1 cellular context compared by ENCODE assay signal in the genomic region with DNA sequence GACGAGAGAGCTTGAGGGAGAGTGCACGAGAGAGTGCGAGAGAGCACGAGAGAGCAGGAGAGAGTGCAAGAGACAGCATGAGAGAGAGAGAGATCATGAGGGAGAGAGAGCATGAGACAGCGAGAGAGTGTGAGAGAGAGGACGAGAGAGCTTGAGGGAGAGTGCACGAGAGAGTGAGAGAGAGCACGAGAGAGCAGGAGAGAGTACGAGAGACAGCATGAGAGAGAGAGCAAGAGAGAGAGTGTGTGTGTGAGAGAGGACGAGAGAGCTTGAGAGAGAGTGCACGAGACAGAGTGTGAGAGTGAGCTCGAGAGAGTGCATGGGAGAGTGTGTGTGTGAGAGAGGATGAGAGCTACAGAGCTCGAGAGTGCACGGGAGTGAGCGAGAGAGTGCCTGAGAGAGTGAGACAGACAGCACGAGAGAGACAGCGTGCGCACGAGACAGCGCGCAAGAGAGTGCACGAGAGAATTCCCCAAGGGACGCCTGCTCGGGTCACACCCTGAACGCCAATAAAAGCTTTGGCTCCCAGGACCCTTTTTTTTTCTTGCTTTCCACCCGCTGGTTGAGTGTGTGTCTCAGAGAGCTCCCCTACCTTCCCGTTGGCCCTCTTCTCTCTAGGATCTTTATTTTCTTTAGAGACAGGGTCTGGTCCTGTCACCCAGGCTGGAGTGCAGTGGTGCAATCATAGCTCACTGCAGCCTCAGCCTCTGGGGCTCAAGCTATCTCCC.
TF ChIP-seq lines count a peak whose summit lies in the region.

No MANE protein-coding gene starts in this region.

TF ChIP-seq in GM12878, 131 proteins besides CTCF, POLR2A, EP300 and RAD21 (continued from another document):
- TF ChIP-seq NR2C2 (IDR thresholded peaks at IDR 0.05; ENCODE audit: borderline replicate concordance, control insufficient read depth, insufficient read length, low read depth) (no peak), MTA3 (IDR thresholded peaks at IDR 0.05; ENCODE audit: borderline replicate concordance, low read length) (no peak; the same call in 1 of the 2 replicates), TCF7 (IDR thresholded peaks at IDR 0.05; ENCODE audit: borderline replicate concordance) (no peak), SIN3A (IDR thresholded peaks at IDR 0.05; ENCODE audit: low read depth, low read length) (peak; percentile 57; the same call in 1 of the 2 replicates), HDAC2 (IDR thresholded peaks at IDR 0.05) (no peak), GATAD2B (conservative IDR thresholded peaks at IDR 0.05; ENCODE audit: low read depth) (peak; percentile 66), IKZF2 (IDR thresholded peaks at IDR 0.05) (peak; percentile 42 to 61; a peak in 3 of 4 replicates), STAT1 (conservative IDR thresholded peaks at IDR 0.05) (no peak), FOXM1 (IDR thresholded peaks at IDR 0.05; ENCODE audit: low read depth, low read length) (no peak), NR2F1 (conservative IDR thresholded peaks at IDR 0.05) (peak; percentile 59; the same call in 1 of the 2 replicates)
- TF ChIP-seq, protein P1, sequence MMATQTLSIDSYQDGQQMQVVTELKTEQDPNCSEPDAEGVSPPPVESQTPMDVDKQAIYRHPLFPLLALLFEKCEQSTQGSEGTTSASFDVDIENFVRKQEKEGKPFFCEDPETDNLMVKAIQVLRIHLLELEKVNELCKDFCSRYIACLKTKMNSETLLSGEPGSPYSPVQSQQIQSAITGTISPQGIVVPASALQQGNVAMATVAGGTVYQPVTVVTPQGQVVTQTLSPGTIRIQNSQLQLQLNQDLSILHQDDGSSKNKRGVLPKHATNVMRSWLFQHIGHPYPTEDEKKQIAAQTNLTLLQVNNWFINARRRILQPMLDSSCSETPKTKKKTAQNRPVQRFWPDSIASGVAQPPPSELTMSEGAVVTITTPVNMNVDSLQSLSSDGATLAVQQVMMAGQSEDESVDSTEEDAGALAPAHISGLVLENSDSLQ (IDR thresholded peaks at IDR 0.05): peak; percentile 59; the same call in 1 of the 2 replicates
- TF ChIP-seq, protein P2, sequence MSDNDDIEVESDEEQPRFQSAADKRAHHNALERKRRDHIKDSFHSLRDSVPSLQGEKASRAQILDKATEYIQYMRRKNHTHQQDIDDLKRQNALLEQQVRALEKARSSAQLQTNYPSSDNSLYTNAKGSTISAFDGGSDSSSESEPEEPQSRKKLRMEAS (IDR thresholded peaks at IDR 0.05; ENCODE audit: low read depth, low read length): peak; percentile 29; the same call in 1 of the 2 replicates
- TF ChIP-seq, protein P3, sequence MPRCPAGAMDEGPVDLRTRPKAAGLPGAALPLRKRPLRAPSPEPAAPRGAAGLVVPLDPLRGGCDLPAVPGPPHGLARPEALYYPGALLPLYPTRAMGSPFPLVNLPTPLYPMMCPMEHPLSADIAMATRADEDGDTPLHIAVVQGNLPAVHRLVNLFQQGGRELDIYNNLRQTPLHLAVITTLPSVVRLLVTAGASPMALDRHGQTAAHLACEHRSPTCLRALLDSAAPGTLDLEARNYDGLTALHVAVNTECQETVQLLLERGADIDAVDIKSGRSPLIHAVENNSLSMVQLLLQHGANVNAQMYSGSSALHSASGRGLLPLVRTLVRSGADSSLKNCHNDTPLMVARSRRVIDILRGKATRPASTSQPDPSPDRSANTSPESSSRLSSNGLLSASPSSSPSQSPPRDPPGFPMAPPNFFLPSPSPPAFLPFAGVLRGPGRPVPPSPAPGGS (IDR thresholded peaks at IDR 0.05; ENCODE audit: borderline replicate concordance, insufficient read depth, low read depth, low read length, poor library complexity, severe bottlenecking): peak; percentile 70
- TF ChIP-seq, protein P4, sequence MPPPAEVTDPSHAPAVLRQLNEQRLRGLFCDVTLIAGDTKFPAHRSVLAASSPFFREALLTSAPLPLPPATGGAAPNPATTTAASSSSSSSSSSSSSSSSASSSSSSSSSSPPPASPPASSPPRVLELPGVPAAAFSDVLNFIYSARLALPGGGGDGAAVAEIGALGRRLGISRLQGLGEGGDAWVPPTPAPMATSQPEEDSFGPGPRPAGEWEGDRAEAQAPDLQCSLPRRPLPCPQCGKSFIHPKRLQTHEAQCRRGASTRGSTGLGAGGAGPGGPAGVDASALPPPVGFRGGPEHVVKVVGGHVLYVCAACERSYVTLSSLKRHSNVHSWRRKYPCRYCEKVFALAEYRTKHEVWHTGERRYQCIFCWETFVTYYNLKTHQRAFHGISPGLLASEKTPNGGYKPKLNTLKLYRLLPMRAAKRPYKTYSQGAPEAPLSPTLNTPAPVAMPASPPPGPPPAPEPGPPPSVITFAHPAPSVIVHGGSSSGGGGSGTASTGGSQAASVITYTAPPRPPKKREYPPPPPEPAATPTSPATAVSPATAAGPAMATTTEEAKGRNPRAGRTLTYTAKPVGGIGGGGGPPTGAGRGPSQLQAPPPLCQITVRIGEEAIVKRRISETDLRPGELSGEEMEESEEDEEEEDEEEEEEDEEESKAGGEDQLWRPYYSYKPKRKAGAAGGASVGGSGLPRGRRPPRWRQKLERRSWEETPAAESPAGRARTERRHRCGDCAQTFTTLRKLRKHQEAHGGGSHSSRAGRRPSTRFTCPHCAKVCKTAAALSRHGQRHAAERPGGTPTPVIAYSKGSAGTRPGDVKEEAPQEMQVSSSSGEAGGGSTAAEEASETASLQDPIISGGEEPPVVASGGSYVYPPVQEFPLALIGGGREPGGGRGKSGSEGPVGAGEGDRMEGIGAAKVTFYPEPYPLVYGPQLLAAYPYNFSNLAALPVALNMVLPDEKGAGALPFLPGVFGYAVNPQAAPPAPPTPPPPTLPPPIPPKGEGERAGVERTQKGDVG (CRISPR knock-in tag; IDR thresholded peaks at IDR 0.05): 0 out of 2 replicates have a peak, but pooled peaks have one; percentile 16
- TF ChIP-seq, protein P5, sequence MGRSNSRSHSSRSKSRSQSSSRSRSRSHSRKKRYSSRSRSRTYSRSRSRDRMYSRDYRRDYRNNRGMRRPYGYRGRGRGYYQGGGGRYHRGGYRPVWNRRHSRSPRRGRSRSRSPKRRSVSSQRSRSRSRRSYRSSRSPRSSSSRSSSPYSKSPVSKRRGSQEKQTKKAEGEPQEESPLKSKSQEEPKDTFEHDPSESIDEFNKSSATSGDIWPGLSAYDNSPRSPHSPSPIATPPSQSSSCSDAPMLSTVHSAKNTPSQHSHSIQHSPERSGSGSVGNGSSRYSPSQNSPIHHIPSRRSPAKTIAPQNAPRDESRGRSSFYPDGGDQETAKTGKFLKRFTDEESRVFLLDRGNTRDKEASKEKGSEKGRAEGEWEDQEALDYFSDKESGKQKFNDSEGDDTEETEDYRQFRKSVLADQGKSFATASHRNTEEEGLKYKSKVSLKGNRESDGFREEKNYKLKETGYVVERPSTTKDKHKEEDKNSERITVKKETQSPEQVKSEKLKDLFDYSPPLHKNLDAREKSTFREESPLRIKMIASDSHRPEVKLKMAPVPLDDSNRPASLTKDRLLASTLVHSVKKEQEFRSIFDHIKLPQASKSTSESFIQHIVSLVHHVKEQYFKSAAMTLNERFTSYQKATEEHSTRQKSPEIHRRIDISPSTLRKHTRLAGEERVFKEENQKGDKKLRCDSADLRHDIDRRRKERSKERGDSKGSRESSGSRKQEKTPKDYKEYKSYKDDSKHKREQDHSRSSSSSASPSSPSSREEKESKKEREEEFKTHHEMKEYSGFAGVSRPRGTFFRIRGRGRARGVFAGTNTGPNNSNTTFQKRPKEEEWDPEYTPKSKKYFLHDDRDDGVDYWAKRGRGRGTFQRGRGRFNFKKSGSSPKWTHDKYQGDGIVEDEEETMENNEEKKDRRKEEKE (IDR thresholded peaks at IDR 0.05): 0 out of 2 replicates have a peak, but pooled peaks have one; percentile 65
TF ChIP-seq in GM12878: peak in this region for 38.
